ENCODE assay signal across 23 cellular contexts in genomic region chr19:32767951-32768679, GRCh38. TPM values are rescaled to one million over a fixed set of nuclear protein-coding genes. Genes with fewer than 3 reads are reported as not detected.
"Had no signal": no experiment of that assay in that cellular context is flagged by ENCODE, and none has a peak within 500 bp of the region (broad histone marks: within the 10 kb centered on the region; RNA-seq: fewer than 3 reads in every experiment).

No MANE protein-coding gene starts in this region.

- H3K9me3 ChIP-seq: colonic mucosa, lower lobe of right lung, thoracic aorta, vagina had no signal

- H3K36me3 ChIP-seq: colonic mucosa, lower lobe of right lung, thoracic aorta, vagina had no signal

- H3K27me3 ChIP-seq: colonic mucosa, dorsolateral prefrontal cortex, hepatocyte, vagina had no signal

- H3K27ac ChIP-seq: colonic mucosa, dorsolateral prefrontal cortex, hepatocyte, lower lobe of right lung, thoracic aorta, vagina had no signal

- DNase-seq: activated CD4-positive, alpha-beta T cell treated with anti-CD3 and anti-CD28 coated beads for 4 hours; activated CD4-positive, alpha-beta T cell treated with anti-CD3 and anti-CD28 coated beads, Interleukin-2, amount 50 U/mL, for 48 hours; activated CD4-positive, CD25-positive, alpha-beta regulatory T cell; activated naive CD4-positive, alpha-beta T cell treated with Interleukin-2 at 50 U/mL for 16 hours; activated naive CD8-positive, alpha-beta T cell treated with anti-CD3 and anti-CD28 coated beads for 36 hours; activated T-cell treated with anti-CD3 and anti-CD28 coated beads, Interleukin-2, amount 50 U/mL, for 48 hours; colonic mucosa; dorsolateral prefrontal cortex; effector memory CD8-positive, alpha-beta T cell; glutamatergic neuron; immature natural killer cell; lower lobe of right lung; naive thymus-derived CD4-positive, alpha-beta T cell; occipital lobe; stimulated activated CD4-positive, alpha-beta T cell treated with anti-CD3 and anti-CD28 coated beads, Interleukin-4, amount 100 ng/mL, for 24 hours; stimulated activated naive CD4-positive, alpha-beta T cell treated with Interleukin-2 at 50 U/mL for 16 hours had no signal

- H3K4me1 ChIP-seq: colonic mucosa, lower lobe of right lung, vagina had no signal

- ATAC-seq: effector memory CD8-positive, alpha-beta T cell; esophagus mucosa; left lobe of liver; lower lobe of right lung; naive thymus-derived CD4-positive, alpha-beta T cell had no signal

- H3K4me3 ChIP-seq: colonic mucosa, dorsolateral prefrontal cortex, hepatocyte, lower lobe of right lung, thoracic aorta, vagina had no signal

RNA-seq across cellular contexts. Expression of gene TDRD12, which starts 48.5 kb away (rescaled TPM):
- total RNA-seq: astrocyte, left lobe of liver, lower lobe of right lung, mesenteric fat pad, thoracic aorta had no signal
- polyA plus RNA-seq: hepatocyte had no signal
